Comparison of ENCODE assay signal across 21 cellular contexts in genomic region chr1:110112656-110113055, GRCh38. TPM values are rescaled to one million over a fixed set of nuclear protein-coding genes. Genes with fewer than 3 reads are reported as not detected.
"Had no signal": no experiment of that assay in that cellular context is flagged by ENCODE, and none has a peak within 500 bp of the region (broad histone marks: within the 10 kb centered on the region; RNA-seq: fewer than 3 reads in every experiment).

No MANE protein-coding gene starts in this region.

- H3K4me3 ChIP-seq: breast epithelium, psoas muscle, right lobe of liver, tibial artery, vagina had no signal

- H3K27me3 ChIP-seq: breast epithelium, right lobe of liver, vagina had no signal

- H3K9me3 ChIP-seq: breast epithelium, psoas muscle, right lobe of liver, tibial artery, vagina had no signal

- H3K27ac ChIP-seq: breast epithelium, psoas muscle, right lobe of liver, tibial artery, vagina had no signal

- DNase-seq: activated CD4-positive, alpha-beta T cell treated with anti-CD3 and anti-CD28 coated beads for 1 hour; activated CD4-positive, alpha-beta T cell treated with anti-CD3 and anti-CD28 coated beads, Interleukin-2, amount 50 U/mL, for 48 hours; activated CD8-positive, alpha-beta memory T cell treated with anti-CD3 and anti-CD28 coated beads, Interleukin-2, amount 10 ng/mL, durations not matched to agents 7 days and 5 days; activated gamma-delta T cell; activated naive CD8-positive, alpha-beta T cell treated with anti-CD3 and anti-CD28 coated beads for 36 hours; activated T-cell treated with anti-CD3 and anti-CD28 coated beads, Interleukin-2, amount 50 U/mL, for 4 hours; endodermal cell; hippocampal formation; nephron progenitor cell; psoas muscle; right lobe of liver; tibial artery had no signal

- H3K36me3 ChIP-seq: breast epithelium, right lobe of liver, tibial artery, vagina had no signal

- H3K4me1 ChIP-seq: breast epithelium, psoas muscle, right lobe of liver, tibial artery, vagina had no signal

- ATAC-seq: activated CD8-positive, alpha-beta memory T cell treated with anti-CD3 and anti-CD28 coated beads, Interleukin-2, amount 10 ng/mL, durations not matched to agents 7 days and 5 days; activated T-cell treated with anti-CD3 and anti-CD28 coated beads, Interleukin-2, amount 50 U/mL, for 4 hours; psoas muscle; right lobe of liver had no signal

RNA-seq across cellular contexts. Expression of gene UBL4B, which starts 0.4 kb away (rescaled TPM):
- total RNA-seq: activated CD8-positive, alpha-beta memory T cell treated with anti-CD3 and anti-CD28 coated beads, Interleukin-2, amount 10 ng/mL, durations not matched to agents 7 days and 5 days; activated naive CD8-positive, alpha-beta T cell treated with anti-CD3 and anti-CD28 coated beads for 36 hours; activated T-cell treated with anti-CD3 and anti-CD28 coated beads, Interleukin-2, amount 50 U/mL, for 4 hours; cerebellum; dermis microvascular lymphatic vessel endothelial cell; endodermal cell; kidney epithelial cell; liver; mesenteric fat pad; right lobe of liver; vagina had no signal
- polyA plus RNA-seq: esophagus, liver had no signal

RNA-seq across cellular contexts. Expression of gene SLC6A17, which starts 37.6 kb away (rescaled TPM):
- total RNA-seq: activated CD8-positive, alpha-beta memory T cell treated with anti-CD3 and anti-CD28 coated beads, Interleukin-2, amount 10 ng/mL, durations not matched to agents 7 days and 5 days; liver; mesenteric fat pad; right lobe of liver had no signal
- polyA plus RNA-seq: liver had no signal

RNA-seq across cellular contexts. Expression of gene ALX3, which starts 42.2 kb away (rescaled TPM):
- total RNA-seq: activated CD8-positive, alpha-beta memory T cell treated with anti-CD3 and anti-CD28 coated beads, Interleukin-2, amount 10 ng/mL, durations not matched to agents 7 days and 5 days; activated naive CD8-positive, alpha-beta T cell treated with anti-CD3 and anti-CD28 coated beads for 36 hours; activated T-cell treated with anti-CD3 and anti-CD28 coated beads, Interleukin-2, amount 50 U/mL, for 4 hours; cerebellum; dermis microvascular lymphatic vessel endothelial cell; endodermal cell; kidney epithelial cell; liver; mesenteric fat pad; osteoblast; psoas muscle; right lobe of liver; vagina had no signal
- polyA plus RNA-seq: liver had no signal
